In the genomic region with DNA sequence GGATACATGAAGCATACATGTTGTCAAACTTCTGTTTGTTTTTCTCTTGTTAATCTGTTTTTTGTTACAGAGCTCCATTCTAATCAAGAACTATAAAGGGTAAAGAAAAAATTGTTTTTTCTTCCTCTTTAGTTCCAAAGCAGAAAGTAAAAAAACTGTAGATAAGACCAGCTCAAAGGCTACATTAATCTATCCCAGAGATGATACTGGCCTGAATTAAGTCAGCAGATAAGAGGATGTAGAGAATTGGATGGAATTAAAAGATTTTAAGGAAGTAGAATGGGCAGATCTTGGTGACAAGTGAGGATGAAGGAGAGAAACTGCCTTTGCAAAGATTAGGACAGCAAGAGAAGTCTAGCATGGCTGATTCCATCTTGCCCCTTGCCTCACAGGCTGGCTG, we compare ENCODE assay signal across 21 cellular contexts.
"Had no signal": no experiment of that assay in that cellular context is flagged by ENCODE, and none has a peak within 500 bp of the region (broad histone marks: within the 10 kb centered on the region; RNA-seq: fewer than 3 reads in every experiment).

No MANE protein-coding gene starts in this region.

- H3K27me3 ChIP-seq: gastroesophageal sphincter, vagina had no signal

- DNase-seq: activated B cell treated with CpG ODN at 0.5 μM for 24 hours; activated CD4-positive, alpha-beta T cell treated with anti-CD3 and anti-CD28 coated beads for 36 hours; activated CD4-positive, alpha-beta T cell treated with anti-CD3 and anti-CD28 coated beads, Interleukin-2, amount 50 U/mL, for 4 hours; activated CD8-positive, alpha-beta memory T cell treated with anti-CD3 and anti-CD28 coated beads, Interleukin-2, amount 50 U/mL, for 48 hours; activated naive CD4-positive, alpha-beta T cell treated with anti-CD3 and anti-CD28 coated beads, Interleukin-2, amount 10 ng/mL, durations not matched to agents 7 days and 5 days; activated T-cell treated with anti-CD3 and anti-CD28 coated beads, Interleukin-2, amount 50 U/mL, for 4 hours; amygdala; cerebellar nuclear complex; head of caudate nucleus; left cardiac atrium; occipital lobe; posterior cingulate gyrus; small intestine; stimulated activated CD4-positive, alpha-beta T cell treated with anti-CD3 and anti-CD28 coated beads, Interleukin-2, amount 100 ng/mL, for 24 hours had no signal

- H3K27ac ChIP-seq: epithelial cell of prostate, gastroesophageal sphincter had no signal

- H3K9me3 ChIP-seq: vagina had no signal

- FAIRE-seq: bronchial epithelial cell, islet of Langerhans, small intestine had no signal

- H3K4me3 ChIP-seq: gastroesophageal sphincter, vagina had no signal

- H3K36me3 ChIP-seq: gastroesophageal sphincter, vagina had no signal

- ATAC-seq: activated CD4-positive, alpha-beta T cell treated with anti-CD3 and anti-CD28 coated beads for 36 hours; activated T-cell treated with anti-CD3 and anti-CD28 coated beads, Interleukin-2, amount 50 U/mL, for 4 hours; gastroesophageal sphincter; left cardiac atrium; sciatic nerve; stimulated activated memory B cell treated with anti-CD40 and anti-IgM and Interleukin-4, amounts not matched to agents 10 μg/mL and 1 μg/mL and 100 μg/mL, for 72 hours had no signal

- H3K4me1 ChIP-seq: gastroesophageal sphincter had no signal
